ENCODE assay signal across 29 cellular contexts in genomic region chr18:45250479-45250878, GRCh38.
A peak's percentile ranks its signal among the peaks of the same experiment; 100 is the strongest.
DNase-seq lines count a peak whose midpoint lies in the region; ATAC-seq, FAIRE-seq and TF ChIP-seq lines count a peak whose summit lies in the region.
"Had no signal": no experiment of that assay in that cellular context is flagged by ENCODE, and none has a peak within 500 bp of the region (broad histone marks: within the 10 kb centered on the region; RNA-seq: fewer than 3 reads in every experiment).

No MANE protein-coding gene starts in this region.

- no peak overlapping the region for H4K91ac ChIP-seq in mesenchymal stem cell (ENCODE audit: low read length)

- H3K79me1 ChIP-seq in mesenchymal stem cell (replicated peaks; ENCODE audit: low read length, poor library complexity, severe bottlenecking) = no peaks in the 10 kb centered on the region

- H3K79me2 ChIP-seq in HepG2 (ENCODE audit: insufficient read depth, low read length) = no peaks in the 10 kb centered on the region

- no peak overlapping the region for H2BK5ac ChIP-seq in mesenchymal stem cell (ENCODE audit: low read depth, low read length, poor library complexity, severe bottlenecking)

- H3K36me3 Mint-ChIP-seq in CD4-positive, alpha-beta memory T cell = no peaks in the 10 kb centered on the region

- H3K18ac ChIP-seq in mesenchymal stem cell (ENCODE audit: low read depth in 1 of 2, low read length in 2 of 2) = no peak overlapping the region

- no peak overlapping the region for H2BK120ac ChIP-seq in mesenchymal stem cell (ENCODE audit: low read depth, low read length)

- no peak for TF ChIP-seq CTCF in liver (IDR thresholded peaks at IDR 0.05; ENCODE audit: low read depth, low read length, missing input control)
- no peak for TF ChIP-seq CTCF in HepG2 (CRISPR knock-in tag; IDR thresholded peaks at IDR 0.05)

- H3K4ac ChIP-seq in mesenchymal stem cell (ENCODE audit: low read depth in 1 of 2, low read length in 2 of 2) = no peak overlapping the region

- no peak overlapping the region for H4K8ac ChIP-seq in mesenchymal stem cell (ENCODE audit: low read length)

- in situ Hi-C loops in HepG2 (cut with HindIII; ENCODE audit: extremely low pct_ligation_motif_present, low pct_unique_long_range_greater_than_20kb) = no loop called here

- CTCF ChIA-PET in HepG2 (lab: Yijun Ruan, JAX; ENCODE audit: low intra/inter-chr PET ratio, low total read pairs) = no interaction called here
- CTCF ChIA-PET in CD4-positive, alpha-beta memory T cell (lab: Charles Lee; ENCODE audit: partially characterized antibody) = no interaction called here

- H3K36me3 ChIP-seq in liver (ENCODE audit: control insufficient read depth in 4 of 4, insufficient read depth in 3 of 4, low read depth in 1 of 4, low read length in 3 of 4) (no peaks in the 10 kb centered on the region), HepG2 (replicated peaks in 1 of 2; ENCODE audit: control insufficient read depth in 1 of 2, insufficient read depth in 2 of 2, low read length in 2 of 2) (no peaks in the 10 kb centered on the region), mesenchymal stem cell (ENCODE audit: control insufficient read depth in 1 of 2, insufficient read depth in 2 of 2, low read depth in 1 of 2, low read length in 2 of 2) (no peaks in the 10 kb centered on the region)
- H3K36me3 ChIP-seq in CD4-positive, alpha-beta memory T cell (ENCODE audit: insufficient read depth, low read length) = no peaks in the 10 kb centered on the region
- H3K36me3 ChIP-seq: heart right ventricle, right atrium auricular region, stomach, thyroid gland had no signal

- H2BK12ac ChIP-seq in mesenchymal stem cell (ENCODE audit: low read length in 2 of 2) = no peak overlapping the region

- peak overlapping the region in 1 of 7 donors; percentile 19 for H3K27ac Mint-ChIP-seq in CD4-positive, alpha-beta memory T cell
- H3K27ac Mint-ChIP-seq: activated CD8-positive, alpha-beta T cell treated with anti-CD3 and anti-CD28 coated beads, Interleukin-2, amount 10 ng/mL, durations not matched to agents 7 days and 5 days; CD4-positive, alpha-beta T cell; T-helper 2 cell treated with Interferon-gamma antibody and Interleukin-4, amounts not matched to agents 5 μg/mL and 100 μg/mL, for 36 hours had no signal

- TF ChIP-seq RAD21 in liver (IDR thresholded peaks at IDR 0.05) = peak in 1 of 2 donors; percentile 4
- no peak for TF ChIP-seq RAD21 in HepG2 (CRISPR knock-in tag; IDR thresholded peaks at IDR 0.05)

- H2AFZ ChIP-seq in HepG2 (ENCODE audit: low read length) = no peak overlapping the region
- no peak overlapping the region for H2AFZ ChIP-seq in mesenchymal stem cell (ENCODE audit: low read depth, low read length)

- H2AK5ac ChIP-seq in mesenchymal stem cell (ENCODE audit: low read length, severe bottlenecking) = no peak overlapping the region

- POLR2A ChIA-PET in HepG2 (lab: Yijun Ruan, JAX) = no interaction called here
- POLR2A ChIA-PET in CD4-positive, alpha-beta memory T cell (lab: Charles Lee; ENCODE audit: partially characterized antibody) = no interaction called here

- ATAC-seq in HepG2 (no peak), GM21576 (IDR thresholded peaks at IDR 0.05; ENCODE audit: unreplicated experiment) (no peak)
- ATAC-seq: activated CD8-positive, alpha-beta T cell treated with anti-CD3 and anti-CD28 coated beads, Interleukin-2, amount 10 ng/mL, durations not matched to agents 7 days and 5 days; esophagus mucosa; K562; PC-3 had no signal

- intact Hi-C loops in HepG2 (cut with micrococcal nuclease; ENCODE audit: unreplicated experiment) = no loop called here
- intact Hi-C loops in CD4-positive, alpha-beta memory T cell (cut with micrococcal nuclease) = no loop called here

- no peak overlapping the region for H3K14ac ChIP-seq in mesenchymal stem cell (ENCODE audit: low read length in 2 of 2)

- no peaks in the 10 kb centered on the region for H3K27me3 ChIP-seq in liver (ENCODE audit: control insufficient read depth in 4 of 4, insufficient read depth in 4 of 4, low read length in 3 of 4)
- no peaks in the 10 kb centered on the region for H3K27me3 ChIP-seq in HepG2 (ENCODE audit: control insufficient read depth in 1 of 2, insufficient read depth in 2 of 2, low read length in 2 of 2)
- H3K27me3 ChIP-seq in mesenchymal stem cell (ENCODE audit: control insufficient read depth in 1 of 2, insufficient read depth in 1 of 2, low read length in 2 of 2) = no peaks in the 10 kb centered on the region
- no peaks in the 10 kb centered on the region for H3K27me3 ChIP-seq in CD4-positive, alpha-beta memory T cell (ENCODE audit: insufficient read depth, low read length)
- H3K27me3 ChIP-seq: heart right ventricle, right atrium auricular region, stomach, thyroid gland had no signal

- FAIRE-seq in HepG2 (lab: Jason Lieb, UNC) = no peak
- FAIRE-seq: GM18507, GM19239, K562, kidney had no signal

- H3K27me3 Mint-ChIP-seq in CD4-positive, alpha-beta memory T cell = peaks cover 2 to 8% of the 10 kb centered on the region in 2 donors

- H3K9me3 ChIP-seq in liver (ENCODE audit: control insufficient read depth in 4 of 4, low read length in 3 of 4) (no peaks in the 10 kb centered on the region), HepG2 (ENCODE audit: low read length) (no peaks in the 10 kb centered on the region), mesenchymal stem cell (ENCODE audit: control insufficient read depth, low read length) (no peaks in the 10 kb centered on the region)
- H3K9me3 ChIP-seq in CD4-positive, alpha-beta memory T cell (ENCODE audit: control insufficient read depth in 1 of 2, low read length in 2 of 2) = no peaks in the 10 kb centered on the region
- H3K9me3 ChIP-seq: heart right ventricle, right atrium auricular region, stomach, thyroid gland had no signal

- TF ChIP-seq EP300 in HepG2 (IDR thresholded peaks at IDR 0.05; ENCODE audit: low read depth in 2 of 2, low read length in 2 of 2) (no peak), HepG2 (CRISPR knock-in tag; IDR thresholded peaks at IDR 0.05; ENCODE audit: borderline replicate concordance) (no peak)

- H3K9ac ChIP-seq in liver (ENCODE audit: low read depth in 1 of 2, low read length in 2 of 2) = no peak overlapping the region
- H3K9ac ChIP-seq in HepG2 (ENCODE audit: insufficient read depth, low read depth, low read length) = no peak overlapping the region
- H3K9ac ChIP-seq in mesenchymal stem cell (ENCODE audit: low read length) = no peak overlapping the region

- H3K9me3 Mint-ChIP-seq in CD4-positive, alpha-beta memory T cell = no peaks in the 10 kb centered on the region
- H3K9me3 Mint-ChIP-seq: CD4-positive, alpha-beta T cell; T-helper 2 cell treated with Interferon-gamma antibody and Interleukin-4, amounts not matched to agents 5 μg/mL and 100 μg/mL, for 36 hours had no signal

- no peaks in the 10 kb centered on the region for H3K4me1 Mint-ChIP-seq in CD4-positive, alpha-beta memory T cell

- H3K4me1 ChIP-seq in liver (ENCODE audit: control insufficient read depth in 4 of 4, insufficient read depth in 4 of 4, low read length in 3 of 4) (peaks cover 0 to 7% (median 3%) of the 10 kb centered on the region in 4 donors), HepG2 (ENCODE audit: insufficient read depth, low read length) (no peaks in the 10 kb centered on the region), mesenchymal stem cell (ENCODE audit: control insufficient read depth, insufficient read depth, low read depth, low read length) (peaks cover 7% of the 10 kb centered on the region)
- H3K4me1 ChIP-seq in CD4-positive, alpha-beta memory T cell (ENCODE audit: insufficient read depth, low read length) = no peaks in the 10 kb centered on the region

- no peak overlapping the region for H3K4me2 ChIP-seq in HepG2 (ENCODE audit: low read depth, low read length)
- H3K4me2 ChIP-seq in mesenchymal stem cell (ENCODE audit: low read length, poor library complexity, severe bottlenecking) = no peak overlapping the region

- no TSS peak for BruUV-seq in HepG2 (replicated peaks; lab: Mats Ljungman, UMichigan)

- no peak overlapping the region for H3K27ac ChIP-seq in liver (ENCODE audit: low read depth in 1 of 2, low read length in 2 of 2)
- no peak overlapping the region for H3K27ac ChIP-seq in HepG2 (ENCODE audit: extremely low read length, insufficient read depth, low read length)
- no peak overlapping the region for H3K27ac ChIP-seq in mesenchymal stem cell (ENCODE audit: low read length, poor library complexity, severe bottlenecking)
- H3K27ac ChIP-seq in CD4-positive, alpha-beta memory T cell (ENCODE audit: low read depth, low read length) = no peak overlapping the region
- H3K27ac ChIP-seq: thyroid gland had no signal

- no peak overlapping the region for H3K4me3 Mint-ChIP-seq in CD4-positive, alpha-beta memory T cell
- H3K4me3 Mint-ChIP-seq: activated CD8-positive, alpha-beta T cell treated with anti-CD3 and anti-CD28 coated beads, Interleukin-2, amount 10 ng/mL, durations not matched to agents 7 days and 5 days; CD4-positive, alpha-beta T cell; T-helper 2 cell treated with Interferon-gamma antibody and Interleukin-4, amounts not matched to agents 5 μg/mL and 100 μg/mL, for 36 hours had no signal

- no peak overlapping the region for H2BK15ac ChIP-seq in mesenchymal stem cell (ENCODE audit: low read depth, poor library complexity, severe bottlenecking)

- no peak for TF ChIP-seq POLR2A in HepG2 (IDR thresholded peaks at IDR 0.05; ENCODE audit: insufficient read depth in 1 of 2, low read depth in 2 of 2, low read length in 2 of 2)

- no peak for DNase-seq in HepG2 (ENCODE audit: low spot score)
- peak; percentile 67 for DNase-seq in amniotic epithelial cell (ENCODE audit: low read depth)
- peak; percentile 88 for DNase-seq in mesenchymal stem cell
- no peak for DNase-seq in amniotic stem cell (lab: John Stamatoyannopoulos, UW)
- DNase-seq in SK-N-DZ (ENCODE audit: low spot score) = no peak
- DNase-seq in CD4-positive, alpha-beta memory T cell = no peak
- DNase-seq: activated CD4-positive, alpha-beta T cell treated with anti-CD3 and anti-CD28 coated beads for 4 hours; activated CD8-positive, alpha-beta T cell treated with anti-CD3 and anti-CD28 coated beads, Interleukin-2, amount 10 ng/mL, durations not matched to agents 7 days and 5 days; activated naive CD4-positive, alpha-beta T cell treated with anti-CD3 and anti-CD28 coated beads, Interleukin-2, amount 50 U/mL, for 16 hours; CD4-positive, alpha-beta T cell; central memory CD4-positive, alpha-beta T cell; foreskin melanocyte; heart right ventricle; kidney; NCI-H2029; NCI-H526; PC-3; posterior cingulate gyrus; stomach; thyroid gland had no signal

- no peak overlapping the region for H3K23ac ChIP-seq in mesenchymal stem cell (ENCODE audit: low read length in 2 of 2)

- H3K4me3 ChIP-seq in liver (ENCODE audit: low read depth in 1 of 3, low read length in 3 of 3) (no peak overlapping the region), HepG2 (replicated peaks in 1 of 3; ENCODE audit: insufficient read depth in 1 of 3, low read depth in 2 of 3, low read length in 3 of 3) (no peak overlapping the region), mesenchymal stem cell (ENCODE audit: insufficient read depth in 1 of 2, low read depth in 1 of 2, low read length in 2 of 2) (no peak overlapping the region)
- no peak overlapping the region for H3K4me3 ChIP-seq in CD4-positive, alpha-beta memory T cell (ENCODE audit: low read length in 2 of 2)
- H3K4me3 ChIP-seq: heart right ventricle, K562, lung, right atrium auricular region, stomach, thyroid gland had no signal

- H4K20me1 ChIP-seq in HepG2 (ENCODE audit: insufficient read depth, low read length) = no peaks in the 10 kb centered on the region

- WGBS in liver = 50% methylated on average over 3 of the region's 3 CpGs
- WGBS in HepG2 (ENCODE audit: low lambda C conversion rate) = under 1% methylated on average over 3 of the region's 3 CpGs
- 27% methylated on average over 1 of the region's 3 CpGs for WGBS in mesenchymal stem cell

Comparison
In these comparisons a context has a peak if more than half of its experiments do, and no peak if none do; other contexts are left out.
1. DNase-seq: peak in amniotic epithelial cell (single experiment) and mesenchymal stem cell (single experiment); none in HepG2 (single experiment), amniotic stem cell (single experiment), SK-N-DZ (single experiment) and CD4-positive, alpha-beta memory T cell (0 of 5).